In genomic region chr19:52296773-52297600, GRCh38 we compare ENCODE assay signal across 8 cellular contexts. TPM values are rescaled to one million over a fixed set of nuclear protein-coding genes. Genes with fewer than 3 reads are reported as not detected.
DNase-seq lines count a peak whose midpoint lies in the region; ATAC-seq and TF ChIP-seq lines count a peak whose summit lies in the region.

ZNF480 (plus strand) TSS chr19:52297169; CDS start chr19:52300413, 3,244 bp downstream.

- no peaks in the 10 kb centered on the region for H3K4me1 ChIP-seq in HUES48 (ENCODE audit: control insufficient read depth, insufficient read depth, low read length)
- peaks cover 3% of the 10 kb centered on the region for H3K4me1 ChIP-seq in NT2/D1 (ENCODE audit: insufficient read depth, insufficient read length)
- H3K4me1 ChIP-seq in mesodermal cell (ENCODE audit: control insufficient read depth, insufficient read depth, low read length, poor library complexity, severe bottlenecking), result no peaks in the 10 kb centered on the region

- 0 to 2% methylated on average over 44 to 48 of the region's 75 CpGs for WGBS in mesodermal cell (ENCODE audit: insufficient coverage in 2 of 2), 2 experiments

- ATAC-seq in GM18867 (IDR thresholded peaks at IDR 0.05; ENCODE audit: unreplicated experiment), result peak; percentile 67

- peak within 1 kb of the TSS; percentile 95 for H3K4me3 Mint-ChIP-seq in endothelial cell (ENCODE audit: unreplicated experiment)

- peak; percentile 41 for DNase-seq in 8988T
- DNase-seq in NT2/D1 (ENCODE audit: low read depth, low spot score), result peak; percentile 46
- DNase-seq in activated CD8-positive, alpha-beta memory T cell treated with anti-CD3 and anti-CD28 coated beads, Interleukin-2, amount 50 U/mL, for 4 hours, result peak; percentile 84
- peak; percentile 76 for DNase-seq in endothelial cell (ENCODE audit: low spot score)
- DNase-seq in stimulated activated CD8-positive, alpha-beta memory T cell treated with anti-CD3 and anti-CD28 coated beads, Interleukin-12 subunit alpha, Interleukin-12 subunit beta, amount 100 ng/mL, for 4 hours (ENCODE audit: low read depth), result peak; percentile 68

- peak within 1 kb of the TSS; percentile 95 for H3K27ac Mint-ChIP-seq in endothelial cell (ENCODE audit: unreplicated experiment)

- H3K9ac ChIP-seq in HUES48 (ENCODE audit: low read depth, low read length) (peak within 1 kb of the TSS; percentile 93), NT2/D1 (ENCODE audit: insufficient read length, low read depth) (peak within 1 kb of the TSS; percentile 85)

- no peak for TF ChIP-seq CTCF in endothelial cell (IDR thresholded peaks at IDR 0.05; ENCODE audit: unreplicated experiment)

- peaks cover 6% of the 10 kb centered on the region for H3K9me3 Mint-ChIP-seq in endothelial cell (ENCODE audit: unreplicated experiment)

- H3K27ac ChIP-seq in HUES48 (ENCODE audit: low read depth, low read length) (peak within 1 kb of the TSS; percentile 83), mesodermal cell (ENCODE audit: low read depth, low read length, severe bottlenecking) (peak within 1 kb of the TSS; percentile 94)

- H3K9me3 ChIP-seq in HUES48 (ENCODE audit: control insufficient read depth, insufficient read depth, low read length) (peaks cover 4% of the 10 kb centered on the region; the same call in 1 of the 2 replicates), NT2/D1 (ENCODE audit: insufficient read depth, low read length) (peaks cover 7% of the 10 kb centered on the region; the same call in 1 of the 2 replicates), mesodermal cell (ENCODE audit: control insufficient read depth, low read length) (peaks cover 31% of the 10 kb centered on the region)

- H3K36me3 ChIP-seq in HUES48 (ENCODE audit: control insufficient read depth, insufficient read depth, low read length) (peaks cover 33% of the 10 kb centered on the region), NT2/D1 (ENCODE audit: insufficient read depth, insufficient read length, low read length) (peaks cover 34% of the 10 kb centered on the region), mesodermal cell (ENCODE audit: control insufficient read depth, insufficient read depth, low read length) (peaks cover 46% of the 10 kb centered on the region)

- no peaks in the 10 kb centered on the region for H3K27me3 ChIP-seq in HUES48 (ENCODE audit: control insufficient read depth, insufficient read depth, low read length)
- peaks cover 9% of the 10 kb centered on the region for H3K27me3 ChIP-seq in NT2/D1 (ENCODE audit: insufficient read depth, insufficient read length)

- peaks cover 11% of the 10 kb centered on the region for H3K4me1 Mint-ChIP-seq in endothelial cell (ENCODE audit: unreplicated experiment)

- peaks cover 56% of the 10 kb centered on the region for H3K36me3 Mint-ChIP-seq in endothelial cell (ENCODE audit: low read depth, unreplicated experiment)

- H3K4me3 ChIP-seq in HUES48 (ENCODE audit: low read depth, low read length) (peak within 1 kb of the TSS; percentile 97), NT2/D1 (ENCODE audit: insufficient read length, low read depth) (peak within 1 kb of the TSS; percentile 87), mesodermal cell (ENCODE audit: extremely low read depth, insufficient read depth, low read length, poor library complexity, severe bottlenecking) (peak within 1 kb of the TSS; percentile 96)

- peaks cover 11% of the 10 kb centered on the region for H3K27me3 Mint-ChIP-seq in endothelial cell (ENCODE audit: unreplicated experiment)

RNA-seq across cellular contexts. Expression of gene ZNF480, which starts in this region (rescaled TPM):
- total RNA-seq in endothelial cell (ENCODE audit: unreplicated experiment), result 18.1 TPM
- 7.8 TPM for polyA plus RNA-seq in mesodermal cell (2013, experiment 1 of 2)
- 10.2 TPM for polyA plus RNA-seq in mesodermal cell (2013, experiment 2 of 2)

Comparison
In these comparisons a context has a peak if more than half of its experiments do, and no peak if none do; other contexts are left out.
1. Peak in every context shown above with its lines: DNase-seq, ATAC-seq, H3K4me3 ChIP-seq and H3K27ac ChIP-seq.